ENCODE assay signal across 1 cellular context in the genomic region with DNA sequence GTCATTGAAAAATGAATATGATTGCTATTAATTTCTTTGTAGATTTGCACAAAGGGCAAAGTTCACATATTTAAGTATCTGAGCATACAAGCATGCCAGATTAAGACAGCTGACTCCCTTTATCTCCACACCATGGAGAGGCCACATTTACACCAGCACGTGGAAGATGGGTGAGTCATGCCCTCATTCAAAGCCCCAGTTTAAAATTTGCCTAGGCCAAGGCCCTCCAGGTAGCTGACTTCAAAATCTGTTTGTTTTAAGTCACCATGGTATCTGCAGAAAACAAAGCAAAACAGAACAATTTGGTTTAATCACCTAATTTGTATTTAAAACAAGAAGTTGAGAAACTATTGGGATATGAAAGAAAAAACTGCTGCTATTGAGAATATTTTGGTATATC.
TF ChIP-seq lines count a peak whose summit lies in the region.

No MANE protein-coding gene starts in this region.

TF ChIP-seq in HepG2, 621 proteins besides CTCF, POLR2A, EP300 and RAD21 (continued from another document and continues in another):
- TF ChIP-seq, protein P1, sequence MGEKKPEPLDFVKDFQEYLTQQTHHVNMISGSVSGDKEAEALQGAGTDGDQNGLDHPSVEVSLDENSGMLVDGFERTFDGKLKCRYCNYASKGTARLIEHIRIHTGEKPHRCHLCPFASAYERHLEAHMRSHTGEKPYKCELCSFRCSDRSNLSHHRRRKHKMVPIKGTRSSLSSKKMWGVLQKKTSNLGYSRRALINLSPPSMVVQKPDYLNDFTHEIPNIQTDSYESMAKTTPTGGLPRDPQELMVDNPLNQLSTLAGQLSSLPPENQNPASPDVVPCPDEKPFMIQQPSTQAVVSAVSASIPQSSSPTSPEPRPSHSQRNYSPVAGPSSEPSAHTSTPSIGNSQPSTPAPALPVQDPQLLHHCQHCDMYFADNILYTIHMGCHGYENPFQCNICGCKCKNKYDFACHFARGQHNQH (CRISPR knock-in tag; IDR thresholded peaks at IDR 0.05): no peak
- TF ChIP-seq ZKSCAN5 (CRISPR knock-in tag; IDR thresholded peaks at IDR 0.05) (no peak), ZNF331 (CRISPR knock-in tag; IDR thresholded peaks at IDR 0.05) (0 out of 2 replicates have a peak, but pooled peaks have one; percentile 19), ZNF138 (CRISPR knock-in tag; IDR thresholded peaks at IDR 0.05; ENCODE audit: low read depth) (no peak), ZNF280D (CRISPR knock-in tag; IDR thresholded peaks at IDR 0.05) (no peak), ZNF337 (CRISPR knock-in tag; IDR thresholded peaks at IDR 0.05; ENCODE audit: borderline replicate concordance, low read depth) (no peak), THYN1 (CRISPR knock-in tag; IDR thresholded peaks at IDR 0.05; ENCODE audit: borderline replicate concordance, low read depth) (no peak), CREB1 (IDR thresholded peaks at IDR 0.05) (no peak), CREB1 (CRISPR knock-in tag; IDR thresholded peaks at IDR 0.05) (no peak), ZNF136 (CRISPR knock-in tag; IDR thresholded peaks at IDR 0.05; ENCODE audit: low read depth) (no peak), HHEX (CRISPR knock-in tag; IDR thresholded peaks at IDR 0.05) (no peak), MEIS1 (CRISPR knock-in tag; IDR thresholded peaks at IDR 0.05; ENCODE audit: borderline replicate concordance) (no peak), JUNB (CRISPR knock-in tag; IDR thresholded peaks at IDR 0.05; ENCODE audit: borderline replicate concordance) (peak; percentile 72; the same call in 1 of the 2 replicates), MTA3 (CRISPR knock-in tag; IDR thresholded peaks at IDR 0.05) (no peak), MYC (CRISPR knock-in tag; IDR thresholded peaks at IDR 0.05; ENCODE audit: borderline replicate concordance) (peak; percentile 33; the same call in 1 of the 2 replicates), FOXP4 (CRISPR knock-in tag; IDR thresholded peaks at IDR 0.05) (peak; percentile 53; the same call in 1 of the 2 replicates), RERE (CRISPR knock-in tag; IDR thresholded peaks at IDR 0.05; ENCODE audit: low read depth) (0 out of 2 replicates have a peak, but pooled peaks have one; percentile 30), ZNF264 (CRISPR knock-in tag; IDR thresholded peaks at IDR 0.05) (no peak), NPAS2 (CRISPR knock-in tag; IDR thresholded peaks at IDR 0.05; ENCODE audit: borderline replicate concordance) (no peak), AHDC1 (CRISPR knock-in tag; IDR thresholded peaks at IDR 0.05; ENCODE audit: borderline replicate concordance) (peak; percentile 75; the same call in 1 of the 2 replicates), MXI1 (IDR thresholded peaks at IDR 0.05; ENCODE audit: borderline replicate concordance, low read depth, low read length) (peak; percentile 54; the same call in 1 of the 3 replicates), SOX6 (IDR thresholded peaks at IDR 0.05) (no peak), SOX6 (CRISPR knock-in tag; IDR thresholded peaks at IDR 0.05) (peak; percentile 72), ZNF430 (CRISPR knock-in tag; IDR thresholded peaks at IDR 0.05) (no peak)
- TF ChIP-seq, protein P2, sequence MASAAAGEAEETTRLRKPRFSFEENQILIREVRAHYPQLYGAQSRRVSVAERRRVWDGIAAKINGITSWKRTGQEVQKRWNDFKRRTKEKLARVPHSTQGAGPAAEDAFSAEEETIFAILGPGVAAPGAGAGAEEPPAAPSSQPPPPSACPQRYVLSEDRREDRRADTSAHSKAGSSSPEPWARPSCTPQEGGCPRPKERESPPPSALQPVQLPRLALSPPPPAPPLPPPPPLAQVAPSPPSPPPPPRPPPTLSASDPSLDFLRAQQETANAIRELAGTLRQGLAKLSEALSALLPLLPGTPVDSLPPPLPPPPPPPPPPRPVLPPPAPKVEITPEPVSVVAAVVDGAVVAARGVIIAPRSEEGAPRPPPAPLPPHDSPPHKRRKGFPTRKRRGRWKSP (CRISPR knock-in tag; IDR thresholded peaks at IDR 0.05): no peak
- TF ChIP-seq, protein P3, sequence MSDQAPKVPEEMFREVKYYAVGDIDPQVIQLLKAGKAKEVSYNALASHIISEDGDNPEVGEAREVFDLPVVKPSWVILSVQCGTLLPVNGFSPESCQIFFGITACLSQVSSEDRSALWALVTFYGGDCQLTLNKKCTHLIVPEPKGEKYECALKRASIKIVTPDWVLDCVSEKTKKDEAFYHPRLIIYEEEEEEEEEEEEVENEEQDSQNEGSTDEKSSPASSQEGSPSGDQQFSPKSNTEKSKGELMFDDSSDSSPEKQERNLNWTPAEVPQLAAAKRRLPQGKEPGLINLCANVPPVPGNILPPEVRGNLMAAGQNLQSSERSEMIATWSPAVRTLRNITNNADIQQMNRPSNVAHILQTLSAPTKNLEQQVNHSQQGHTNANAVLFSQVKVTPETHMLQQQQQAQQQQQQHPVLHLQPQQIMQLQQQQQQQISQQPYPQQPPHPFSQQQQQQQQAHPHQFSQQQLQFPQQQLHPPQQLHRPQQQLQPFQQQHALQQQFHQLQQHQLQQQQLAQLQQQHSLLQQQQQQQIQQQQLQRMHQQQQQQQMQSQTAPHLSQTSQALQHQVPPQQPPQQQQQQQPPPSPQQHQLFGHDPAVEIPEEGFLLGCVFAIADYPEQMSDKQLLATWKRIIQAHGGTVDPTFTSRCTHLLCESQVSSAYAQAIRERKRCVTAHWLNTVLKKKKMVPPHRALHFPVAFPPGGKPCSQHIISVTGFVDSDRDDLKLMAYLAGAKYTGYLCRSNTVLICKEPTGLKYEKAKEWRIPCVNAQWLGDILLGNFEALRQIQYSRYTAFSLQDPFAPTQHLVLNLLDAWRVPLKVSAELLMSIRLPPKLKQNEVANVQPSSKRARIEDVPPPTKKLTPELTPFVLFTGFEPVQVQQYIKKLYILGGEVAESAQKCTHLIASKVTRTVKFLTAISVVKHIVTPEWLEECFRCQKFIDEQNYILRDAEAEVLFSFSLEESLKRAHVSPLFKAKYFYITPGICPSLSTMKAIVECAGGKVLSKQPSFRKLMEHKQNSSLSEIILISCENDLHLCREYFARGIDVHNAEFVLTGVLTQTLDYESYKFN (CRISPR knock-in tag; conservative IDR thresholded peaks at IDR 0.05): 0 out of 2 replicates have a peak, but pooled peaks have one; percentile 20
- TF ChIP-seq, protein P4, sequence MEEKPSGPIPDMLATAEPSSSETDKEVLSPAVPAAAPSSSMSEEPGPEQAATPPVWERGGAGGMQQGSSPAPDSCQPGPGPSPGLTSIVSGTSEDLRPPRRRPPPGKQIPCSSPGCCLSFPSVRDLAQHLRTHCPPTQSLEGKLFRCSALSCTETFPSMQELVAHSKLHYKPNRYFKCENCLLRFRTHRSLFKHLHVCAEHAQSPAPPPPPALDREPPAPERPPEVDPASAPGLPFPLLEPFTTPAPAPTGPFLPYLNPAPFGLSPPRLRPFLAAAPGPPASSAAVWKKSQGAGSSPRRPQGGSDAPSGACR (CRISPR knock-in tag; IDR thresholded peaks at IDR 0.05): no peak
- TF ChIP-seq, protein P5, sequence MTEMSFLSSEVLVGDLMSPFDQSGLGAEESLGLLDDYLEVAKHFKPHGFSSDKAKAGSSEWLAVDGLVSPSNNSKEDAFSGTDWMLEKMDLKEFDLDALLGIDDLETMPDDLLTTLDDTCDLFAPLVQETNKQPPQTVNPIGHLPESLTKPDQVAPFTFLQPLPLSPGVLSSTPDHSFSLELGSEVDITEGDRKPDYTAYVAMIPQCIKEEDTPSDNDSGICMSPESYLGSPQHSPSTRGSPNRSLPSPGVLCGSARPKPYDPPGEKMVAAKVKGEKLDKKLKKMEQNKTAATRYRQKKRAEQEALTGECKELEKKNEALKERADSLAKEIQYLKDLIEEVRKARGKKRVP (CRISPR knock-in tag; IDR thresholded peaks at IDR 0.05): no peak
